Comparison of ENCODE assay signal across 21 cellular contexts in genomic region chr15:94036156-94036555, GRCh38.
A peak's percentile ranks its signal among the peaks of the same experiment; 100 is the strongest.
DNase-seq lines count a peak whose midpoint lies in the region; ATAC-seq, FAIRE-seq and TF ChIP-seq lines count a peak whose summit lies in the region.
"Had no signal": no experiment of that assay in that cellular context is flagged by ENCODE, and none has a peak within 500 bp of the region (broad histone marks: within the 10 kb centered on the region; RNA-seq: fewer than 3 reads in every experiment).

No MANE protein-coding gene starts in this region.

- H3K9me3 Mint-ChIP-seq in neural progenitor cell: peaks cover 2% of the 10 kb centered on the region

- H3K27me3 Mint-ChIP-seq in neural progenitor cell (ENCODE audit: insufficient read depth, low read depth): peaks cover 2% of the 10 kb centered on the region

- no peak overlapping the region for H4K8ac ChIP-seq in H1 (ENCODE audit: extremely low read depth, insufficient read depth, low read length)

- POLR2A ChIA-PET in H1 (lab: Charles Lee; ENCODE audit: partially characterized antibody): no interaction called here

- no peak overlapping the region for H3K18ac ChIP-seq in H1 (ENCODE audit: extremely low read depth, low read length)

- 0 out of 2 replicates have a peak overlapping the region, but pooled peaks have one; percentile 46 for H2BK12ac ChIP-seq in H1 (ENCODE audit: low read depth, low read length)

- H3K27me3 ChIP-seq in MG63 (no peaks in the 10 kb centered on the region), H1 (replicated peaks in 1 of 4; ENCODE audit: control insufficient read depth in 3 of 4, extremely low read depth in 1 of 4, insufficient read depth in 3 of 4, low read length in 3 of 4) (no peaks in the 10 kb centered on the region), neural progenitor cell (no peaks in the 10 kb centered on the region)
- H3K27me3 ChIP-seq: BLaER1 had no signal

- H4K91ac ChIP-seq in H1 (replicated peaks; ENCODE audit: insufficient read length, low read length): no peak overlapping the region

- H2BK5ac ChIP-seq in H1 (ENCODE audit: low read depth, low read length): no peak overlapping the region

- H3K9ac ChIP-seq in H1 (replicated peaks in 1 of 4; ENCODE audit: extremely low read depth in 1 of 4, low read depth in 3 of 4, low read length in 3 of 4) (no peak overlapping the region), neural progenitor cell (no peak overlapping the region)
- H3K9ac ChIP-seq: BLaER1 had no signal

- H3K4me3 ChIP-seq in MG63 (no peak overlapping the region), H1 (ENCODE audit: extremely low read depth in 1 of 4, insufficient read depth in 2 of 4, low read depth in 3 of 4, low read length in 4 of 4) (no peak overlapping the region), neural progenitor cell (no peak overlapping the region)
- H3K4me3 ChIP-seq: BLaER1, K562 had no signal

- 84% methylated on average over 2 of the region's 2 CpGs; no CpG with 5 or more reads in 1 of the 2 experiments for WGBS in H1 (ENCODE audit: extremely low coverage in 1 of 2, insufficient coverage in 1 of 2, insufficient read length in 1 of 2, insufficient replicate concordance in 2 of 2, low coverage in 1 of 2, low lambda C conversion rate in 2 of 2, missing lambda C conversion rate in 1 of 2), 2 experiments

- TF ChIP-seq RAD21 in H1 (IDR thresholded peaks at IDR 0.05 in 1 of 2, conservative IDR thresholded peaks at IDR 0.05 in 1 of 2; ENCODE audit: low read depth in 2 of 2, low read length in 2 of 2): no peak

- TF ChIP-seq CTCF in H1 (IDR thresholded peaks at IDR 0.05; ENCODE audit: control extremely low read depth in 1 of 3, insufficient read depth in 1 of 3, low read depth in 1 of 3, low read length in 3 of 3) (no peak), neural progenitor cell (IDR thresholded peaks at IDR 0.05) (no peak)

- H4K20me1 ChIP-seq in H1 (replicated peaks in 1 of 2; ENCODE audit: control insufficient read depth in 1 of 2, insufficient read depth in 2 of 2, low read length in 2 of 2) (no peaks in the 10 kb centered on the region), neural progenitor cell (ENCODE audit: low read depth) (no peaks in the 10 kb centered on the region)
- H4K20me1 ChIP-seq: BLaER1 had no signal

- H3K36me3 ChIP-seq in MG63 (no peaks in the 10 kb centered on the region), H1 (ENCODE audit: control insufficient read depth in 2 of 4, insufficient read depth in 4 of 4, low read length in 3 of 4) (no peaks in the 10 kb centered on the region), neural progenitor cell (no peaks in the 10 kb centered on the region)
- H3K36me3 ChIP-seq: BLaER1 had no signal

- H3K79me1 ChIP-seq in H1 (ENCODE audit: low read depth, low read length): no peaks in the 10 kb centered on the region

- H2AK5ac ChIP-seq in H1 (ENCODE audit: low read depth, low read length): no peak overlapping the region

- no peaks in the 10 kb centered on the region for H3K4me1 Mint-ChIP-seq in neural progenitor cell
- H3K4me1 Mint-ChIP-seq: CD14-positive monocyte; CD4-positive, alpha-beta memory T cell; H9 had no signal

- no peak overlapping the region for H3K56ac ChIP-seq in H1 (replicated peaks; ENCODE audit: insufficient read length, low read depth, low read length)

- H2AFZ ChIP-seq in H1 (ENCODE audit: low read length) (no peak overlapping the region), neural progenitor cell (replicated peaks) (no peak overlapping the region)

- H3K4me3 Mint-ChIP-seq in neural progenitor cell: no peak overlapping the region
- H3K4me3 Mint-ChIP-seq: CD14-positive monocyte; CD4-positive, alpha-beta memory T cell; H9 had no signal

- DNase-seq in EL: peak; percentile 12
- DNase-seq in MG63: peak; percentile 48
- no peak for DNase-seq in H1 (ENCODE audit: low read depth in 1 of 2, low spot score in 2 of 2)
- peak; percentile 10 for DNase-seq in neural progenitor cell (ENCODE audit: low spot score)
- no peak for DNase-seq in germinal center (ENCODE audit: low spot score)
- DNase-seq in stimulated activated CD8-positive, alpha-beta memory T cell treated with anti-CD3 and anti-CD28 coated beads, Interleukin-4, amount 100 ng/mL, for 48 hours: no peak
- DNase-seq: 8988T; CD4-positive, alpha-beta memory T cell; DMS79 treated with DMSO at 0.1 percent for 48 hours; GOT3; H9; IMR-90 had no signal

- no peak overlapping the region for H4K5ac ChIP-seq in H1 (ENCODE audit: insufficient read length, low read depth, low read length)

- TF ChIP-seq EP300 in H1 (IDR thresholded peaks at IDR 0.05; ENCODE audit: borderline replicate concordance in 1 of 2, low read depth in 2 of 2, low read length in 2 of 2): no peak

- no peak overlapping the region for H3K14ac ChIP-seq in H1 (ENCODE audit: insufficient read length)

- ATAC-seq in GM21619 (IDR thresholded peaks at IDR 0.05; ENCODE audit: unreplicated experiment): no peak
- ATAC-seq in GM21717 (IDR thresholded peaks at IDR 0.05; ENCODE audit: unreplicated experiment): no peak
- ATAC-seq: K562 had no signal

- H3F3A ChIP-seq in neural progenitor cell (ENCODE audit: low read depth): no peaks in the 10 kb centered on the region

- H2BK15ac ChIP-seq in H1 (ENCODE audit: low read length): no peak overlapping the region

- H3K36me3 Mint-ChIP-seq in neural progenitor cell: no peaks in the 10 kb centered on the region
- H3K36me3 Mint-ChIP-seq: CD14-positive monocyte; CD4-positive, alpha-beta memory T cell had no signal

- no peak overlapping the region for H3K4ac ChIP-seq in H1 (replicated peaks; ENCODE audit: insufficient read length, low read depth, low read length)

- H3K79me2 ChIP-seq in H1 (ENCODE audit: control insufficient read depth in 1 of 2, insufficient read depth in 2 of 2, low read length in 2 of 2) (no peaks in the 10 kb centered on the region), neural progenitor cell (ENCODE audit: low read depth) (no peaks in the 10 kb centered on the region)

- H3K4me1 ChIP-seq in H1 (replicated peaks in 1 of 4; ENCODE audit: control insufficient read depth in 3 of 4, insufficient read depth in 4 of 4, low read length in 3 of 4) (no peaks in the 10 kb centered on the region), neural progenitor cell (no peaks in the 10 kb centered on the region)
- H3K4me1 ChIP-seq: BLaER1 had no signal

- H3K9me3 ChIP-seq in MG63 (no peaks in the 10 kb centered on the region), H1 (ENCODE audit: insufficient read depth in 2 of 2, low read depth in 1 of 2, low read length in 1 of 2) (no peaks in the 10 kb centered on the region), neural progenitor cell (ENCODE audit: low read depth) (no peaks in the 10 kb centered on the region)

- no peak overlapping the region for H3K23ac ChIP-seq in H1 (ENCODE audit: insufficient read length)

- no peak overlapping the region for H3K4me2 ChIP-seq in H1 (ENCODE audit: insufficient read depth in 1 of 2, low read depth in 2 of 2, low read length in 2 of 2)
- no peak overlapping the region for H3K4me2 ChIP-seq in neural progenitor cell
- H3K4me2 ChIP-seq: BLaER1 had no signal

- H3K23me2 ChIP-seq in H1 (ENCODE audit: low read depth, low read length): no peaks in the 10 kb centered on the region

- CTCF ChIA-PET in H1 (lab: Charles Lee; ENCODE audit: partially characterized antibody): interaction anchor here (1.1 to 1.5 kb wide), 4 partner anchors 14 to 132 kb away, joined by 3 to 4 read pairs (median 3); no protein-coding TSS in a partner anchor

- FAIRE-seq in H1 (lab: Jason Lieb, UNC): no peak
- FAIRE-seq: G401.6, GM12891, GM19239, HTR-8/SVneo, K562 had no signal

- no peak overlapping the region for H2BK120ac ChIP-seq in H1 (replicated peaks; ENCODE audit: low read depth, low read length)

- no peak overlapping the region for H3K27ac Mint-ChIP-seq in neural progenitor cell
- H3K27ac Mint-ChIP-seq: CD14-positive monocyte; CD4-positive, alpha-beta memory T cell; H9 had no signal

- TF ChIP-seq POLR2A in H1 (IDR thresholded peaks at IDR 0.05; ENCODE audit: control extremely low read depth in 1 of 2, low read depth in 2 of 2, low read length in 2 of 2): no peak

- H3K27ac ChIP-seq in H1 (ENCODE audit: low read depth, low read length) (no peak overlapping the region), neural progenitor cell (no peak overlapping the region)
- H3K27ac ChIP-seq: BLaER1 had no signal

- no peak overlapping the region for H2BK20ac ChIP-seq in H1 (ENCODE audit: low read length)

TF ChIP-seq in H1, 55 proteins besides CTCF, POLR2A, EP300 and RAD21:
- TF ChIP-seq ZNF274 (IDR thresholded peaks at IDR 0.05; ENCODE audit: borderline replicate concordance, extremely low read depth, low read length): no peak
- no peak for TF ChIP-seq TCF12 (IDR thresholded peaks at IDR 0.05; ENCODE audit: low read depth, low read length)
- TF ChIP-seq SIX5 (IDR thresholded peaks at IDR 0.05; ENCODE audit: low read depth, low read length): no peak
- no peak for TF ChIP-seq BRCA1 (IDR thresholded peaks at IDR 0.05; ENCODE audit: low read depth, low read length)
- TF ChIP-seq EGR1 (IDR thresholded peaks at IDR 0.05; ENCODE audit: borderline replicate concordance, low read depth, low read length): no peak

Comparison
In these comparisons a context has a peak if more than half of its experiments do, and no peak if none do; other contexts are left out.
1. DNase-seq: peak in EL (single experiment), MG63 (single experiment) and neural progenitor cell (single experiment); none in H1 (0 of 2), germinal center (single experiment) and stimulated activated CD8-positive, alpha-beta memory T cell treated with anti-CD3 and anti-CD28 coated beads, Interleukin-4, amount 100 ng/mL, for 48 hours (single experiment).